In genomic region chr5:150912312-150912814, GRCh38 we compare ENCODE assay signal across 29 cellular contexts.
"Had no signal": no experiment of that assay in that cellular context is flagged by ENCODE, and none has a peak within 500 bp of the region (broad histone marks: within the 10 kb centered on the region; RNA-seq: fewer than 3 reads in every experiment).

No MANE protein-coding gene starts in this region.

- H3K27me3 Mint-ChIP-seq: stimulated activated naive CD8-positive, alpha-beta T cell treated with anti-CD3 and anti-CD28 coated beads, Interleukin-15, amount 100 ng/mL, for 72 hours; type B pancreatic cell had no signal

- H3K36me3 ChIP-seq: stomach, suprapubic skin, thoracic aorta, thyroid gland, tibial nerve, transverse colon, upper lobe of left lung, upper lobe of right lung, uterus, vagina had no signal

- H3K4me1 Mint-ChIP-seq: stimulated activated effector memory CD8-positive, alpha-beta T cell treated with anti-CD3 and anti-CD28 coated beads, Interleukin-12 subunit alpha, Interleukin-12 subunit beta, amount 100 ng/mL, for 72 hours; stimulated activated memory B cell treated with anti-CD40 and anti-IgM and Interleukin-4, amounts not matched to agents 10 μg/mL and 1 μg/mL and 100 μg/mL, for 72 hours; stimulated activated naive B cell treated with anti-CD40 and anti-IgM and Interleukin-4, amounts not matched to agents 10 μg/mL and 1 μg/mL and 100 μg/mL, for 72 hours; stimulated activated naive CD8-positive, alpha-beta T cell treated with anti-CD3 and anti-CD28 coated beads, Interleukin-15, amount 100 ng/mL, for 72 hours had no signal

- H3K4me3 Mint-ChIP-seq: stimulated activated effector memory CD8-positive, alpha-beta T cell treated with anti-CD3 and anti-CD28 coated beads, Interleukin-12 subunit alpha, Interleukin-12 subunit beta, amount 100 ng/mL, for 72 hours; stimulated activated memory B cell treated with anti-CD40 and anti-IgM and Interleukin-4, amounts not matched to agents 10 μg/mL and 1 μg/mL and 100 μg/mL, for 72 hours; stimulated activated naive B cell treated with anti-CD40 and anti-IgM and Interleukin-4, amounts not matched to agents 10 μg/mL and 1 μg/mL and 100 μg/mL, for 72 hours; stimulated activated naive CD8-positive, alpha-beta T cell treated with anti-CD3 and anti-CD28 coated beads, Interleukin-15, amount 100 ng/mL, for 72 hours; stimulated activated naive CD8-positive, alpha-beta T cell treated with anti-CD3 and anti-CD28 coated beads, Interleukin-15, Interleukin-2, amounts not matched to agents 100 ng/mL and 50 ng/mL, for 24 hours; type B pancreatic cell had no signal

- H3K4me3 ChIP-seq: stomach, suprapubic skin, testis, thoracic aorta, thyroid gland, tibial artery, tibial nerve, transverse colon, upper lobe of left lung, upper lobe of right lung, uterus, vagina had no signal

- H3K36me3 Mint-ChIP-seq: stimulated activated effector memory CD8-positive, alpha-beta T cell treated with anti-CD3 and anti-CD28 coated beads, Interleukin-12 subunit alpha, Interleukin-12 subunit beta, amount 100 ng/mL, for 72 hours; type B pancreatic cell had no signal

- FAIRE-seq: urothelium cell line had no signal

- H3K4me1 ChIP-seq: stomach, suprapubic skin, testis, thyroid gland, tibial artery, tibial nerve, transverse colon, upper lobe of left lung, upper lobe of right lung, uterus, vagina had no signal

- DNase-seq: stimulated activated CD4-positive, alpha-beta T cell treated with anti-CD3 and anti-CD28 coated beads, Interleukin-2, amount 100 ng/mL, for 48 hours; stimulated activated CD4-positive, alpha-beta T cell treated with anti-CD3 and anti-CD28 coated beads, Interleukin-4, amount 100 ng/mL, for 1 hour; stimulated activated CD4-positive, alpha-beta T cell treated with anti-CD3 and anti-CD28 coated beads, Interleukin-4, amount 100 ng/mL, for 24 hours; stimulated activated CD4-positive, alpha-beta T cell treated with anti-CD3 and anti-CD28 coated beads, Interleukin-4, amount 100 ng/mL, for 4 hours; stimulated activated CD8-positive, alpha-beta memory T cell treated with anti-CD3 and anti-CD28 coated beads, Interleukin-4, amount 100 ng/mL, for 48 hours; stimulated activated naive B cell treated with anti-CD40 and anti-IgM and Interleukin-4, amounts not matched to agents 10 μg/mL and 1 μg/mL and 100 μg/mL, for 72 hours; stimulated activated naive CD4-positive, alpha-beta T cell; stimulated activated naive CD4-positive, alpha-beta T cell treated with Interleukin-2 at 50 U/mL for 16 hours; stimulated activated naive CD8-positive, alpha-beta T cell treated with anti-CD3 and anti-CD28 coated beads, Interleukin-15, amount 100 ng/mL, for 72 hours; stimulated activated naive CD8-positive, alpha-beta T cell treated with anti-CD3 and anti-CD28 coated beads, Interleukin-15, Interleukin-2, amounts not matched to agents 100 U/mL and 50 U/mL, for 24 hours; stomach; substantia nigra; testis; thyroid gland; tibial artery; transverse colon; trophoblast cell; upper lobe of left lung; upper lobe of right lung; uterus had no signal

- H3K27ac ChIP-seq: stomach, suprapubic skin, testis, thoracic aorta, thyroid gland, tibial artery, tibial nerve, transverse colon, upper lobe of left lung, upper lobe of right lung, uterus, vagina had no signal

- H3K27ac Mint-ChIP-seq: stimulated activated effector memory CD8-positive, alpha-beta T cell treated with anti-CD3 and anti-CD28 coated beads, Interleukin-12 subunit alpha, Interleukin-12 subunit beta, amount 100 ng/mL, for 72 hours; stimulated activated memory B cell treated with anti-CD40 and anti-IgM and Interleukin-4, amounts not matched to agents 10 μg/mL and 1 μg/mL and 100 μg/mL, for 72 hours; stimulated activated naive B cell treated with anti-CD40 and anti-IgM and Interleukin-4, amounts not matched to agents 10 μg/mL and 1 μg/mL and 100 μg/mL, for 72 hours; stimulated activated naive CD8-positive, alpha-beta T cell treated with anti-CD3 and anti-CD28 coated beads, Interleukin-15, Interleukin-2, amounts not matched to agents 100 ng/mL and 50 ng/mL, for 24 hours; type B pancreatic cell had no signal

- H3K27me3 ChIP-seq: stomach, suprapubic skin, testis, thyroid gland, tibial artery, tibial nerve, transverse colon, upper lobe of left lung, upper lobe of right lung, uterus, vagina had no signal

- H3K9me3 ChIP-seq: testis, thyroid gland had no signal

- ATAC-seq: stimulated activated effector memory CD8-positive, alpha-beta T cell treated with anti-CD3 and anti-CD28 coated beads, Interleukin-12 subunit alpha, Interleukin-12 subunit beta, amount 100 ng/mL, for 72 hours; stimulated activated memory B cell treated with anti-CD40 and anti-IgM and Interleukin-4, amounts not matched to agents 10 μg/mL and 1 μg/mL and 100 μg/mL, for 72 hours; stimulated activated naive B cell treated with anti-CD40 and anti-IgM and Interleukin-4, amounts not matched to agents 10 μg/mL and 1 μg/mL and 100 μg/mL, for 72 hours; stimulated activated naive CD8-positive, alpha-beta T cell treated with anti-CD3 and anti-CD28 coated beads, Interleukin-15, amount 100 ng/mL, for 72 hours; stimulated activated naive CD8-positive, alpha-beta T cell treated with anti-CD3 and anti-CD28 coated beads, Interleukin-15, Interleukin-2, amounts not matched to agents 100 U/mL and 50 U/mL, for 24 hours; upper lobe of right lung had no signal
